Comparison of ENCODE assay signal across 9 cellular contexts in genomic region chr1:203274603-203275381, GRCh38. TPM values are rescaled to one million over a fixed set of nuclear protein-coding genes. Genes with fewer than 3 reads are reported as not detected.
A peak's percentile ranks its signal among the peaks of the same experiment; 100 is the strongest.
DNase-seq lines count a peak whose midpoint lies in the region; ATAC-seq and TF ChIP-seq lines count a peak whose summit lies in the region.
"Had no signal": no experiment of that assay in that cellular context is flagged by ENCODE, and none has a peak within 500 bp of the region (broad histone marks: within the 10 kb centered on the region; RNA-seq: fewer than 3 reads in every experiment).

No MANE protein-coding gene starts in this region.

- H3K27me3 Mint-ChIP-seq in Caco-2 (ENCODE audit: insufficient read depth, unreplicated experiment) (no peaks in the 10 kb centered on the region), activated B cell treated with CpG ODN at 0.5 μM for 24 hours (no peaks in the 10 kb centered on the region), progenitor cell of endocrine pancreas (no peaks in the 10 kb centered on the region)

- H3K4me1 Mint-ChIP-seq in Caco-2 (ENCODE audit: low read depth, unreplicated experiment) (peaks cover 12% of the 10 kb centered on the region), activated B cell treated with CpG ODN at 0.5 μM for 24 hours (peaks cover 82% of the 10 kb centered on the region), progenitor cell of endocrine pancreas (ENCODE audit: low read depth) (peaks cover 30% of the 10 kb centered on the region)

- no peaks in the 10 kb centered on the region for H3K36me3 ChIP-seq in Caco-2 (ENCODE audit: control insufficient read depth, insufficient read depth, low read length)
- H3K36me3 ChIP-seq: SJSA1 had no signal

- H3K4me3 ChIP-seq in Caco-2 (ENCODE audit: low read depth, low read length): no peak overlapping the region
- H3K4me3 ChIP-seq: SJSA1 had no signal

- ATAC-seq in activated B cell treated with CpG ODN at 0.5 μM for 24 hours (ENCODE audit: low read depth) (no peak), HG02678 (IDR thresholded peaks at IDR 0.05; ENCODE audit: unreplicated experiment) (no peak), GM19452 (IDR thresholded peaks at IDR 0.05; ENCODE audit: unreplicated experiment) (no peak)

- H3K27ac Mint-ChIP-seq in Caco-2 (ENCODE audit: unreplicated experiment) (peak overlapping the region; percentile 6), activated B cell treated with CpG ODN at 0.5 μM for 24 hours (peak overlapping the region; percentile 93), progenitor cell of endocrine pancreas (peak overlapping the region; percentile 78)

- TF ChIP-seq CTCF in Caco-2 (IDR thresholded peaks at IDR 0.05; ENCODE audit: insufficient read depth in 1 of 2, low read depth in 1 of 2, low read length in 1 of 2, severe bottlenecking in 1 of 2, unreplicated experiment in 1 of 2) (no peak), activated B cell treated with CpG ODN at 0.5 μM for 24 hours (IDR thresholded peaks at IDR 0.05) (no peak), progenitor cell of endocrine pancreas (IDR thresholded peaks at IDR 0.05; ENCODE audit: unreplicated experiment) (no peak)

- H3K27me3 ChIP-seq in Caco-2 (replicated peaks; ENCODE audit: control insufficient read depth, insufficient read depth, low read length): no peaks in the 10 kb centered on the region
- H3K27me3 ChIP-seq: SJSA1 had no signal

- BruUV-seq in Caco-2 (replicated peaks; lab: Mats Ljungman, UMichigan): no TSS peak

- H3K4me3 Mint-ChIP-seq in Caco-2 (ENCODE audit: unreplicated experiment) (no peak overlapping the region), activated B cell treated with CpG ODN at 0.5 μM for 24 hours (peak overlapping the region; percentile 87), progenitor cell of endocrine pancreas (ENCODE audit: low read depth) (no peak overlapping the region)

- POLR2A ChIA-PET in Caco-2 (lab: Charles Lee) (no interaction called here), activated B cell treated with CpG ODN at 0.5 μM for 24 hours (lab: Charles Lee) (interaction anchor here (1.1 to 31.2 kb wide), 4 partner anchors 37 to 63 kb away, joined by 3 to 1942 read pairs (median 629); partner anchors contain the start of gene BTG2)

- CTCF ChIA-PET in Caco-2 (lab: Charles Lee) (interaction anchor here (0.6 to 2.4 kb wide), 2 partner anchors 16 to 53 kb away, joined by 4 to 10 read pairs; no protein-coding TSS in a partner anchor), activated B cell treated with CpG ODN at 0.5 μM for 24 hours (lab: Charles Lee) (interaction anchor here (0.9 to 9.2 kb wide), 11 partner anchors 9 to 213 kb away, joined by 3 to 199 read pairs (median 10); partner anchors contain the start of gene BTG2)

- H3K4me1 ChIP-seq in Caco-2: peaks cover 19% of the 10 kb centered on the region

- no peaks in the 10 kb centered on the region for H3K9me3 ChIP-seq in Caco-2
- H3K9me3 ChIP-seq: SJSA1 had no signal

- no peak for DNase-seq in Caco-2
- DNase-seq in activated B cell treated with CpG ODN at 0.5 μM for 24 hours: no peak
- peak; percentile 97 for DNase-seq in globus pallidus (ENCODE audit: low spot score)
- no peak for DNase-seq in progenitor cell of endocrine pancreas (ENCODE audit: low spot score, unreplicated experiment)
- DNase-seq in EL: no peak
- DNase-seq in stimulated activated CD4-positive, alpha-beta T cell treated with anti-CD3 and anti-CD28 coated beads, Interleukin-1b, Interleukin-23, amount 100 ng/mL, for 48 hours: no peak

- intact Hi-C loops in Caco-2 (cut with micrococcal nuclease; ENCODE audit: unreplicated experiment): loop anchor here (5.0 kb wide), 1 partner anchor 213 kb away; no protein-coding TSS in a partner anchor
- intact Hi-C loops in activated B cell treated with CpG ODN at 0.5 μM for 24 hours (cut with micrococcal nuclease): loop anchor here (1.0 to 5.0 kb wide), 2 partner anchors 8 to 108 kb away; no protein-coding TSS in a partner anchor

- H3K9me3 Mint-ChIP-seq in Caco-2 (ENCODE audit: unreplicated experiment) (no peaks in the 10 kb centered on the region), activated B cell treated with CpG ODN at 0.5 μM for 24 hours (no peaks in the 10 kb centered on the region), progenitor cell of endocrine pancreas (ENCODE audit: low read depth) (no peaks in the 10 kb centered on the region)

- H3K36me3 Mint-ChIP-seq in Caco-2 (ENCODE audit: insufficient read depth, unreplicated experiment) (no peaks in the 10 kb centered on the region), activated B cell treated with CpG ODN at 0.5 μM for 24 hours (ENCODE audit: low read depth) (no peaks in the 10 kb centered on the region), progenitor cell of endocrine pancreas (ENCODE audit: insufficient read depth) (no peaks in the 10 kb centered on the region)

RNA-seq across cellular contexts. Expression of gene BTG2, which starts 30.5 kb away (rescaled TPM):
- total RNA-seq in Caco-2 (2022) (21.2 and 21.6 TPM in 2 replicates), activated B cell treated with CpG ODN at 0.5 μM for 24 hours (419 and 448 TPM in 2 replicates), progenitor cell of endocrine pancreas (103 and 110 TPM in 2 replicates)

RNA-seq across cellular contexts. Expression of gene CHIT1, which starts 45.3 kb away (rescaled TPM):
- not detected in 2 replicates for total RNA-seq in Caco-2 (2022)
- 6.5 and 6.6 TPM in 2 replicates for total RNA-seq in activated B cell treated with CpG ODN at 0.5 μM for 24 hours
- total RNA-seq in progenitor cell of endocrine pancreas: 0.14 and 0.95 TPM in 2 replicates
- total RNA-seq: SJSA1 had no signal

Comparison
In these comparisons a context has a peak if more than half of its experiments do, and no peak if none do; other contexts are left out.
1. H3K27ac Mint-ChIP-seq: peak in every context shown above with its lines; median percentile 93 in activated B cell treated with CpG ODN at 0.5 μM for 24 hours; 78 in progenitor cell of endocrine pancreas; 6 in Caco-2.